Comparison of ENCODE assay signal across 9 cellular contexts in the genomic region with DNA sequence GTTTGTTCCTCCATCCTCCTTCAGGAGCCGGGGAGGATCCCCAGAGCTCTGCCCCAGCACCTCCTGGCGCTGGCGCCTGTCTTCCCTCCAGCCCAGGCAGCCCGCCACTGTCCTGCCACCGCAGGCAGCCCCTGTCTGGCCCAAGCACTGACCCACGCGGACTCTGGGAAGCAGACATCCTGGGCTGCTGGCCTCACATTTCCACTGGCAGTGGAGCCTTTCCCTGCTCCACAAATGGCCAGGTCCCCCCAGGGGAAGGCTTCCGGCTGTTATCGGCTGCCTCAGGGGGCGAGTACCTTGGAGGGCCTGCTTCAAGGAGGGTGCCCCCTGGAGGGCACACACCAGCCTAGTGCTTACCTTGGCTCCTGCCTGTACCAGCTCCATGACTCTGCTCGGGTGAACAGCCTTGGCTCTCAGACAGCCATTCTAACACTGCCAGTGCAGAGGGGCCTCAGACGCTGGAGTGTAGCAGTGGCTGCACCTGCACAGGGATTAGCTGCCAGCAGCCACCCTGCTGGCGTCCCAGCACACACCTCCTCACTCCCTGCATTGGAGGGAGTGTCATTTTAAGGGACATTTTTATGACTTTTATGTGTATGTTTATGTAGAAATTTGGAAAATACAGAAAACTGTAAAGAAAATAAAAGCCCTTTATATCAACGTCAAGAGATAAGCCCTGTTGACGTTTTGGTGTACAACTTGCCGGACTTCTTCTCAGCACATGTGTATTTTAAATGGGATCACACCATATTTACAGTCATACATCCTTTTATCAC. TPM values are rescaled to one million over a fixed set of nuclear protein-coding genes. Genes with fewer than 3 reads are reported as not detected.
DNase-seq lines count a peak whose midpoint lies in the region; ATAC-seq and TF ChIP-seq lines count a peak whose summit lies in the region.
"Had no signal": no experiment of that assay in that cellular context is flagged by ENCODE, and none has a peak within 500 bp of the region (broad histone marks: within the 10 kb centered on the region; RNA-seq: fewer than 3 reads in every experiment).

No MANE protein-coding gene starts in this region.

- H3K36me3 Mint-ChIP-seq in effector memory CD8-positive, alpha-beta T cell (ENCODE audit: insufficient read depth) = no peaks in the 10 kb centered on the region

- H3K4me3 Mint-ChIP-seq in effector memory CD8-positive, alpha-beta T cell = no peak overlapping the region

- H2AFZ ChIP-seq in OCI-LY7 (ENCODE audit: low read length) = no peak overlapping the region

- DNase-seq in AG09309 (ENCODE audit: low read depth) = no peak
- peak; percentile 59 for DNase-seq in OCI-LY7 (ENCODE audit: low spot score)
- DNase-seq in iPS DF 19.7 (ENCODE audit: low read depth, low spot score) = peak; percentile 61
- no peak for DNase-seq in activated effector memory CD4-positive, alpha-beta T cell treated with Interleukin-2 at 50 U/mL for 16 hours
- DNase-seq in T1000 (lab: John Stamatoyannopoulos, UW) = no peak
- DNase-seq in effector memory CD8-positive, alpha-beta T cell = no peak
- DNase-seq: amygdala had no signal

- peak; percentile 29 for TF ChIP-seq CTCF in AG09309 (IDR thresholded peaks at IDR 0.05; ENCODE audit: control insufficient read depth, insufficient read depth, low read depth, low read length, missing control alignments)
- 0 out of 2 replicates have a peak, but pooled peaks have one; percentile 21 for TF ChIP-seq CTCF in GM12875 (IDR thresholded peaks at IDR 0.05; ENCODE audit: borderline replicate concordance, insufficient read depth, low read depth, low read length)
- peak; percentile 73 for TF ChIP-seq CTCF in OCI-LY7 (conservative IDR thresholded peaks at IDR 0.05; ENCODE audit: low read length)

- H3K27ac ChIP-seq in OCI-LY7 (ENCODE audit: low read depth, low read length, poor library complexity, severe bottlenecking) = no peak overlapping the region

- no peaks in the 10 kb centered on the region for H3K4me1 Mint-ChIP-seq in effector memory CD8-positive, alpha-beta T cell (ENCODE audit: low read depth in 2 of 2)

- no peaks in the 10 kb centered on the region for H3K9me3 Mint-ChIP-seq in effector memory CD8-positive, alpha-beta T cell

- H3K4me2 ChIP-seq in OCI-LY7 (ENCODE audit: low read length) = no peak overlapping the region

- H3K27ac Mint-ChIP-seq in effector memory CD8-positive, alpha-beta T cell = no peak overlapping the region

- CTCF ChIA-PET in OCI-LY7 (lab: Charles Lee; ENCODE audit: unreplicated experiment) = interaction anchor here (0.5 kb wide), 1 partner anchor 46 kb away, joined by 3 read pairs; no protein-coding TSS in a partner anchor

- H3K27me3 Mint-ChIP-seq in effector memory CD8-positive, alpha-beta T cell = peaks cover 19 to 22% of the 10 kb centered on the region in 2 donors

- H3K79me2 ChIP-seq in OCI-LY7 (ENCODE audit: insufficient read depth, low read depth, low read length) = no peaks in the 10 kb centered on the region

- no peaks in the 10 kb centered on the region for H3K36me3 ChIP-seq in OCI-LY7 (ENCODE audit: insufficient read depth, low read length)

- BruUV-seq in OCI-LY7 (replicated peaks; lab: Mats Ljungman, UMichigan) = no TSS peak

- H4K20me1 ChIP-seq in OCI-LY7 (ENCODE audit: insufficient read depth, low read length) = no peaks in the 10 kb centered on the region

- H3K9me2 ChIP-seq in OCI-LY7 (ENCODE audit: insufficient read depth, low read length) = no peaks in the 10 kb centered on the region

- H3K9me3 ChIP-seq in OCI-LY7 (ENCODE audit: low read length) = no peaks in the 10 kb centered on the region

- no peaks in the 10 kb centered on the region for H3K4me1 ChIP-seq in OCI-LY7 (ENCODE audit: insufficient read depth, low read length, poor library complexity, severe bottlenecking)

- POLR2A ChIA-PET in OCI-LY7 (lab: Charles Lee) = no interaction called here

- H3K4me3 ChIP-seq in AG09309 (ENCODE audit: control insufficient read depth, low read depth, low read length) = no peak overlapping the region
- no peak overlapping the region for H3K4me3 ChIP-seq in GM12875 (ENCODE audit: low read depth, low read length)
- H3K4me3 ChIP-seq in OCI-LY7 (ENCODE audit: low read depth, low read length, poor library complexity, severe bottlenecking) = no peak overlapping the region

- ATAC-seq in effector memory CD8-positive, alpha-beta T cell (replicated peaks) = no peak
- ATAC-seq in GM21423 (IDR thresholded peaks at IDR 0.05; ENCODE audit: unreplicated experiment) = no peak

- intact Hi-C loops in OCI-LY7 (cut with micrococcal nuclease; ENCODE audit: unreplicated experiment) = no loop called here

RNA-seq across cellular contexts. Expression of gene ACE, which starts 21.0 kb away (rescaled TPM):
- 0.33 and 2.3 TPM in 2 replicates for total RNA-seq in OCI-LY7 (2014; rRNA removed; shearing (Covaris generic))
- 3.6 and 5.1 TPM in 2 replicates for total RNA-seq in OCI-LY7 (2022)

RNA-seq across cellular contexts. Expression of gene KCNH6, which starts 25.3 kb away (rescaled TPM):
- not detected in 2 replicates for total RNA-seq in OCI-LY7 (2014; rRNA removed; shearing (Covaris generic))
- not detected in 2 replicates for total RNA-seq in OCI-LY7 (2022)

RNA-seq across cellular contexts. Expression of gene CYB561, which starts 51.8 kb away (rescaled TPM):
- not detected in 2 replicates for total RNA-seq in OCI-LY7 (2014; rRNA removed; shearing (Covaris generic))
- not detected in 2 replicates for total RNA-seq in OCI-LY7 (2022)

RNA-seq across cellular contexts. Expression of gene DCAF7, which starts 52.4 kb away (rescaled TPM):
- total RNA-seq in OCI-LY7 (2014; rRNA removed; shearing (Covaris generic)) = 35.4 and 46.4 TPM in 2 replicates
- 121 and 133 TPM in 2 replicates for total RNA-seq in OCI-LY7 (2022)

Comparison
In these comparisons a context has a peak if more than half of its experiments do, and no peak if none do; other contexts are left out.
1. DNase-seq: peak in OCI-LY7 (single experiment) and iPS DF 19.7 (single experiment); none in AG09309 (single experiment), activated effector memory CD4-positive, alpha-beta T cell treated with Interleukin-2 at 50 U/mL for 16 hours (single experiment), T1000 (single experiment) and effector memory CD8-positive, alpha-beta T cell (0 of 3).
2. CTCF ChIP-seq: peak in every context shown above with its lines; median percentile 73 in OCI-LY7; 29 in AG09309; 21 in GM12875.